Comparison of ENCODE assay signal across 1 cellular context in genomic region chr1:226186124-226187018, GRCh38.
A peak's percentile ranks its signal among the peaks of the same experiment; 100 is the strongest.
TF ChIP-seq lines count a peak whose summit lies in the region.

TSS of gene ACBD3 (minus strand) at chr1:226186741. CDS start at chr1:226186675, 66 bp downstream.

TF ChIP-seq in HepG2, 621 proteins besides CTCF, POLR2A, EP300 and RAD21 (continued from another document and continues in another):
- TF ChIP-seq ARID5B (CRISPR knock-in tag; IDR thresholded peaks at IDR 0.05): peak; percentile 53
- no peak for TF ChIP-seq TAF15 (IDR thresholded peaks at IDR 0.05; ENCODE audit: low read depth, low read length, poor library complexity, severe bottlenecking)
- TF ChIP-seq KLF11 (CRISPR knock-in tag; IDR thresholded peaks at IDR 0.05): peak; percentile 84; the same call in 1 of the 2 replicates
- peak; percentile 91 for TF ChIP-seq YY1 (IDR thresholded peaks at IDR 0.05; ENCODE audit: insufficient read depth, insufficient replicate concordance, low read depth, low read length)
- TF ChIP-seq PHF8 (CRISPR knock-in tag; IDR thresholded peaks at IDR 0.05): peak; percentile 93
- peak; percentile 96 for TF ChIP-seq DMAP1 (CRISPR knock-in tag; IDR thresholded peaks at IDR 0.05)
- no peak for TF ChIP-seq FOXP1 (IDR thresholded peaks at IDR 0.05)
- TF ChIP-seq FOXP1 (CRISPR knock-in tag; IDR thresholded peaks at IDR 0.05): no peak
- TF ChIP-seq ZBTB46 (CRISPR knock-in tag; IDR thresholded peaks at IDR 0.05; ENCODE audit: borderline replicate concordance): 0 out of 2 replicates have a peak, but pooled peaks have one; percentile 76
- TF ChIP-seq ZSCAN5A (CRISPR knock-in tag; IDR thresholded peaks at IDR 0.05; ENCODE audit: borderline replicate concordance): 0 out of 2 replicates have a peak, but pooled peaks have one; percentile 36
- TF ChIP-seq HINFP (CRISPR knock-in tag; IDR thresholded peaks at IDR 0.05; ENCODE audit: low read depth): peak; percentile 58; the same call in 1 of the 2 replicates
- TF ChIP-seq HNRNPL (IDR thresholded peaks at IDR 0.05; ENCODE audit: low read depth, low read length): peak; percentile 85
- no peak for TF ChIP-seq ZKSCAN8 (CRISPR knock-in tag; IDR thresholded peaks at IDR 0.05; ENCODE audit: borderline replicate concordance)
- TF ChIP-seq SUZ12 (IDR thresholded peaks at IDR 0.05; ENCODE audit: low read depth, low read length): no peak
- peak; percentile 72; the same call in 1 of the 2 replicates for TF ChIP-seq ZNF761 (CRISPR knock-in tag; conservative IDR thresholded peaks at IDR 0.05)
- TF ChIP-seq AHR (CRISPR knock-in tag; IDR thresholded peaks at IDR 0.05): peak; percentile 81; the same call in 1 of the 2 replicates
- TF ChIP-seq HNF4G (IDR thresholded peaks at IDR 0.05; ENCODE audit: borderline replicate concordance, low read depth, low read length): 0 out of 2 replicates have a peak, but pooled peaks have one; percentile 12
- peak; percentile 52; the same call in 1 of the 2 replicates for TF ChIP-seq HNF4G (CRISPR knock-in tag; IDR thresholded peaks at IDR 0.05; ENCODE audit: borderline replicate concordance, low read depth)
- peak; percentile 97 for TF ChIP-seq GABPB1 (CRISPR knock-in tag; IDR thresholded peaks at IDR 0.05)
- TF ChIP-seq AKAP8 (CRISPR knock-in tag; IDR thresholded peaks at IDR 0.05): peak; percentile 19; the same call in 1 of the 2 replicates
- TF ChIP-seq ZNF740 (CRISPR knock-in tag; IDR thresholded peaks at IDR 0.05): peak; percentile 82
- TF ChIP-seq ZSCAN21 (CRISPR knock-in tag; IDR thresholded peaks at IDR 0.05; ENCODE audit: borderline replicate concordance): peak; percentile 91; the same call in 1 of the 2 replicates
- peak; percentile 89; the same call in 1 of the 2 replicates for TF ChIP-seq DNMT1 (CRISPR knock-in tag; IDR thresholded peaks at IDR 0.05)
- peak; percentile 51; the same call in 1 of the 2 replicates for TF ChIP-seq NR0B2 (CRISPR knock-in tag; IDR thresholded peaks at IDR 0.05)
- TF ChIP-seq ZNF703 (CRISPR knock-in tag; IDR thresholded peaks at IDR 0.05; ENCODE audit: borderline replicate concordance): 0 out of 2 replicates have a peak, but pooled peaks have one; percentile 32
- no peak for TF ChIP-seq ATF4 (CRISPR knock-in tag; IDR thresholded peaks at IDR 0.05)
- TF ChIP-seq ZNF382 (CRISPR knock-in tag; IDR thresholded peaks at IDR 0.05; ENCODE audit: borderline replicate concordance): no peak
- TF ChIP-seq TFDP2 (CRISPR knock-in tag; IDR thresholded peaks at IDR 0.05): peak; percentile 41; the same call in 1 of the 2 replicates
- TF ChIP-seq ARID3A (IDR thresholded peaks at IDR 0.05; ENCODE audit: low read depth, low read length): no peak
- peak; percentile 97 for TF ChIP-seq YEATS4 (CRISPR knock-in tag; IDR thresholded peaks at IDR 0.05; ENCODE audit: borderline replicate concordance)
- no peak; the same call in 1 of the 2 replicates for TF ChIP-seq PRDM10 (CRISPR knock-in tag; IDR thresholded peaks at IDR 0.05; ENCODE audit: low read depth)
- TF ChIP-seq NFKB2 (CRISPR knock-in tag; IDR thresholded peaks at IDR 0.05; ENCODE audit: borderline replicate concordance): peak; percentile 66
- peak; percentile 83 for TF ChIP-seq ZNF883 (CRISPR knock-in tag; IDR thresholded peaks at IDR 0.05; ENCODE audit: not compliant biosample characterization)
- TF ChIP-seq REPIN1 (CRISPR knock-in tag; IDR thresholded peaks at IDR 0.05; ENCODE audit: borderline replicate concordance, low read depth): peak; percentile 65; the same call in 1 of the 2 replicates
- TF ChIP-seq MXD3 (CRISPR knock-in tag; IDR thresholded peaks at IDR 0.05): no peak
- TF ChIP-seq TFAP4 (IDR thresholded peaks at IDR 0.05; ENCODE audit: borderline replicate concordance, low read depth): peak; percentile 36; the same call in 1 of the 2 replicates
